Comparison of ENCODE assay signal across 10 cellular contexts in the genomic region with DNA sequence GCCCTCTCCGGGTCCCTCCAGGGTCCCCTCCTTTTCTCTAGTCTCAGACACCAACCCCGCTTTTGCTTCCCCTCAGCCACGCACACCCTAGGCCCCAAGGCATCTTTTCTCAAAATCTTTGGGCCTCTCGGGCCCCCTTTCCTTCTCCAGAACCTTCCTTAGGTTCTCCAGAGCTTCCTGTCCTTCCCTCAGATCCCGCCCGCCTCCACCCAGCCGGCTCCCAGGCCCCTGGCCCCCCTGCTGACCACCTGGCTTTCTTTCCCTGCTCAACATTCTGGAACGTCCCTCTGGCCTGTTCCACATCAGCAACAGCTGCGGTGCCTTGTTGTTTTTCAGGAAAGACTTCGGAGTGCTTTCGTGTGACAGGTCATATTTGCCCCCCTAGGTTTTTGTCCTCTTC. TPM values are rescaled to one million over a fixed set of nuclear protein-coding genes. Genes with fewer than 3 reads are reported as not detected.
A peak's percentile ranks its signal among the peaks of the same experiment; 100 is the strongest.
DNase-seq lines count a peak whose midpoint lies in the region; ATAC-seq, FAIRE-seq and TF ChIP-seq lines count a peak whose summit lies in the region.
"Had no signal": no experiment of that assay in that cellular context is flagged by ENCODE, and none has a peak within 500 bp of the region (broad histone marks: within the 10 kb centered on the region; RNA-seq: fewer than 3 reads in every experiment).

No MANE protein-coding gene starts in this region.

- in situ Hi-C loops in GM12878 (cut with MboI): loop anchor here (5.0 kb wide), 1 partner anchor 50 kb away; no protein-coding TSS in a partner anchor
- in situ Hi-C loops in HepG2 (cut with HindIII; ENCODE audit: extremely low pct_ligation_motif_present, low pct_unique_long_range_greater_than_20kb): no loop called here

- H3K36me3 ChIP-seq in GM12878 (ENCODE audit: control insufficient read depth in 2 of 2, insufficient read depth in 2 of 2, low read length in 1 of 2) (peaks cover 2 to 8% of the 10 kb centered on the region in 2 experiments; a peak in 3 of 4 replicates), HepG2 (replicated peaks in 1 of 2; ENCODE audit: control insufficient read depth in 1 of 2, insufficient read depth in 2 of 2, low read length in 2 of 2) (peaks cover 3 to 5% of the 10 kb centered on the region in 2 experiments; a peak in 3 of 5 replicates), tibial artery (peaks cover 7 to 23% (median 9%) of the 10 kb centered on the region in 3 donors)

- RAD21 ChIA-PET in GM12878 (lab: Charles Lee; ENCODE audit: unreplicated experiment): interaction anchor here (1.7 to 2.1 kb wide), 3 partner anchors 11 to 38 kb away, joined by 3 to 13 read pairs (median 8); no protein-coding TSS in a partner anchor

- H3K4me1 ChIP-seq in GM12878 (ENCODE audit: control insufficient read depth, insufficient read depth, low read length) (peaks cover 22% of the 10 kb centered on the region), HepG2 (ENCODE audit: insufficient read depth, low read length) (peaks cover 81% of the 10 kb centered on the region), tibial artery (peaks cover 0 to 40% (median 29%) of the 10 kb centered on the region in 4 donors)

- FAIRE-seq in GM12878 (lab: Jason Lieb, UNC): no peak
- FAIRE-seq in HepG2 (lab: Jason Lieb, UNC): no peak
- FAIRE-seq in GM12892 (lab: Jason Lieb, UNC): no peak
- FAIRE-seq: islet of Langerhans had no signal

- H3K4me2 ChIP-seq in GM12878 (ENCODE audit: control insufficient read depth, insufficient read depth) (peak overlapping the region; percentile 99), HepG2 (ENCODE audit: low read depth, low read length) (peak overlapping the region; percentile 85)

- H3K27ac Mint-ChIP-seq in activated CD4-positive, alpha-beta T cell treated with anti-CD3 and anti-CD28 coated beads, Interleukin-2, amount 10 ng/mL, durations not matched to agents 24 days and 14 days: peak overlapping the region; percentile 90

- H3K27me3 ChIP-seq in GM12878 (replicated peaks in 1 of 2; ENCODE audit: control insufficient read depth in 2 of 2, insufficient read depth in 2 of 2, low read length in 1 of 2): no peaks in the 10 kb centered on the region
- no peaks in the 10 kb centered on the region; a peak in 1 of 5 replicates for H3K27me3 ChIP-seq in HepG2 (ENCODE audit: control insufficient read depth in 1 of 2, insufficient read depth in 2 of 2, low read length in 2 of 2)
- H3K27me3 ChIP-seq in tibial artery: no peaks in the 10 kb centered on the region

- no peaks in the 10 kb centered on the region for H3K9me3 Mint-ChIP-seq in activated CD4-positive, alpha-beta T cell treated with anti-CD3 and anti-CD28 coated beads, Interleukin-2, amount 10 ng/mL, durations not matched to agents 24 days and 14 days

- no peaks in the 10 kb centered on the region for H3K27me3 Mint-ChIP-seq in activated CD4-positive, alpha-beta T cell treated with anti-CD3 and anti-CD28 coated beads, Interleukin-2, amount 10 ng/mL, durations not matched to agents 24 days and 14 days

- H3K27ac ChIP-seq in GM12878 (ENCODE audit: control insufficient read depth, insufficient read depth) (peak overlapping the region; percentile 59), HepG2 (ENCODE audit: extremely low read length, insufficient read depth, low read length) (no peak overlapping the region), tibial artery (peak overlapping the region; percentile 74 to 80)

- peak overlapping the region; percentile 86 for H3K4me3 ChIP-seq in GM12878
- H3K4me3 ChIP-seq in HepG2 (replicated peaks in 1 of 3; ENCODE audit: insufficient read depth in 1 of 3, low read depth in 2 of 3, low read length in 3 of 3): peak overlapping the region; percentile 77 to 83 (median 79)
- peak overlapping the region; percentile 83 to 93 for H3K4me3 ChIP-seq in tibial artery

- H4K20me1 ChIP-seq in GM12878 (ENCODE audit: control insufficient read depth, insufficient read depth) (no peaks in the 10 kb centered on the region), HepG2 (ENCODE audit: insufficient read depth, low read length) (peaks cover 4% of the 10 kb centered on the region; the same call in 1 of the 2 replicates)

- H2AFZ ChIP-seq in GM12878 (ENCODE audit: control insufficient read depth, low read depth, low read length): no peak overlapping the region
- no peak overlapping the region for H2AFZ ChIP-seq in HepG2 (ENCODE audit: low read length)

- SMC1A ChIA-PET in GM12878 (lab: Charles Lee; ENCODE audit: uncharacterized antibody, unreplicated experiment): interaction anchor here (0.9 to 3.9 kb wide), 5 partner anchors 11 to 63 kb away, joined by 3 to 35 read pairs (median 15); partner anchors contain the start of gene GPN2

- BruUV-seq in GM12878 (replicated peaks; lab: Mats Ljungman, UMichigan) (no TSS peak), HepG2 (replicated peaks; lab: Mats Ljungman, UMichigan) (no TSS peak)

- ATAC-seq in GM12878 (no peak; the same call in 2 of the 3 replicates), HepG2 (no peak)

- H3K9ac ChIP-seq in GM12878 (ENCODE audit: control insufficient read depth, insufficient read depth, low read length): peak overlapping the region; percentile 82
- peak overlapping the region; percentile 70; the same call in 1 of the 2 replicates for H3K9ac ChIP-seq in HepG2 (ENCODE audit: insufficient read depth, low read depth, low read length)

- TF ChIP-seq EP300 in GM12878 (IDR thresholded peaks at IDR 0.05; ENCODE audit: borderline replicate concordance in 1 of 2, control insufficient read depth in 1 of 2, low read depth in 2 of 2, low read length in 2 of 2) (no peak), HepG2 (IDR thresholded peaks at IDR 0.05; ENCODE audit: low read depth in 2 of 2, low read length in 2 of 2) (no peak), HepG2 (CRISPR knock-in tag; IDR thresholded peaks at IDR 0.05; ENCODE audit: borderline replicate concordance) (no peak)

- CTCF ChIA-PET in GM12878 (lab: Yijun Ruan, JAX): interaction anchor here (0.6 to 7.3 kb wide), 10 partner anchors 11 to 289 kb away, joined by 3 to 117 read pairs (median 4); no protein-coding TSS in a partner anchor
- CTCF ChIA-PET in HepG2 (lab: Yijun Ruan, JAX; ENCODE audit: low intra/inter-chr PET ratio, low total read pairs): no interaction called here

- DNase-seq in activated CD4-positive, alpha-beta T cell treated with anti-CD3 and anti-CD28 coated beads, Interleukin-2, amount 10 ng/mL, durations not matched to agents 24 days and 14 days: no peak
- DNase-seq in activated CD4-positive, alpha-beta T cell treated with anti-CD3 and anti-CD28 coated beads, Interleukin-2, amount 50 U/mL, for 4 hours: no peak
- DNase-seq in GM12878 (ENCODE audit: low read depth, low spot score) (no peak), HepG2 (ENCODE audit: low spot score) (no peak), tibial artery (no peak), GM12892 (ENCODE audit: insufficient read length) (no peak), inferior parietal cortex (ENCODE audit: extremely low spot score) (no peak), NOMO-1 treated with dmso at 0.1 percent for 144 hours (lab: John Stamatoyannopoulos, UW; ENCODE audit: unreplicated experiment) (no peak)
- DNase-seq: NCI-H187 had no signal

- TF ChIP-seq POLR2A in GM12878 (IDR thresholded peaks at IDR 0.05; ENCODE audit: low read depth, low read length) (no peak), HepG2 (IDR thresholded peaks at IDR 0.05; ENCODE audit: insufficient read depth in 1 of 2, low read depth in 2 of 2, low read length in 2 of 2) (no peak), GM12892 (IDR thresholded peaks at IDR 0.05; ENCODE audit: low read depth, low read length) (no peak)

- H3K79me2 ChIP-seq in GM12878 (ENCODE audit: control insufficient read depth, insufficient read depth, low read length) (peaks cover 60% of the 10 kb centered on the region), HepG2 (ENCODE audit: insufficient read depth, low read length) (peaks cover 23% of the 10 kb centered on the region)

- peaks cover 56% of the 10 kb centered on the region for H3K4me1 Mint-ChIP-seq in activated CD4-positive, alpha-beta T cell treated with anti-CD3 and anti-CD28 coated beads, Interleukin-2, amount 10 ng/mL, durations not matched to agents 24 days and 14 days

- TF ChIP-seq RAD21 in GM12878 (IDR thresholded peaks at IDR 0.05; ENCODE audit: insufficient read depth, low read depth, low read length): no peak
- no peak for TF ChIP-seq RAD21 in HepG2 (CRISPR knock-in tag; IDR thresholded peaks at IDR 0.05)

- intact Hi-C loops in activated CD4-positive, alpha-beta T cell treated with anti-CD3 and anti-CD28 coated beads, Interleukin-2, amount 10 ng/mL, durations not matched to agents 24 days and 14 days (cut with micrococcal nuclease): loop anchor here (1.0 to 2.0 kb wide), 2 partner anchors 37 to 38 kb away; no protein-coding TSS in a partner anchor
- intact Hi-C loops in GM12878 (cut with micrococcal nuclease; ENCODE audit: unreplicated experiment) (loop anchor here (5.0 kb wide), 1 partner anchor 40 kb away; no protein-coding TSS in a partner anchor), HepG2 (cut with micrococcal nuclease; ENCODE audit: unreplicated experiment) (no loop called here), tibial artery (cut with DNase I; ENCODE audit: low total_unique reads) (no loop called here)

- TF ChIP-seq CTCF in GM12878 (IDR thresholded peaks at IDR 0.05 in 2 of 3, conservative IDR thresholded peaks at IDR 0.05 in 1 of 3; ENCODE audit: control insufficient read depth in 2 of 3, extremely low read depth in 1 of 3, insufficient read depth in 1 of 3, low read depth in 3 of 3, low read length in 3 of 3) (no peak), HepG2 (CRISPR knock-in tag; IDR thresholded peaks at IDR 0.05) (no peak), tibial artery (IDR thresholded peaks at IDR 0.05) (no peak)

- 16% methylated on average over 8 of the region's 11 CpGs for WGBS in GM12878 (ENCODE audit: insufficient coverage, insufficient replicate concordance, low lambda C conversion rate, missing lambda C conversion rate)
- 82% methylated on average over 11 of the region's 11 CpGs for WGBS in HepG2 (ENCODE audit: low lambda C conversion rate)

- H3K4me3 Mint-ChIP-seq in activated CD4-positive, alpha-beta T cell treated with anti-CD3 and anti-CD28 coated beads, Interleukin-2, amount 10 ng/mL, durations not matched to agents 24 days and 14 days: peak overlapping the region; percentile 94

- no peaks in the 10 kb centered on the region for H3K9me3 ChIP-seq in GM12878 (replicated peaks; ENCODE audit: control insufficient read depth, insufficient read depth, low read length)
- H3K9me3 ChIP-seq in HepG2 (ENCODE audit: low read length): no peaks in the 10 kb centered on the region
- no peaks in the 10 kb centered on the region for H3K9me3 ChIP-seq in tibial artery

- POLR2A ChIA-PET in GM12878 (lab: Charles Lee): interaction anchor here (0.6 to 7.6 kb wide), 3 partner anchors 11 to 120 kb away, joined by 4 to 56 read pairs (median 16); no protein-coding TSS in a partner anchor
- POLR2A ChIA-PET in HepG2 (lab: Yijun Ruan, JAX): interaction anchor here (1.3 kb wide), 1 partner anchor 37 kb away, joined by 4 read pairs; no protein-coding TSS in a partner anchor

- peaks cover 41% of the 10 kb centered on the region for H3K36me3 Mint-ChIP-seq in activated CD4-positive, alpha-beta T cell treated with anti-CD3 and anti-CD28 coated beads, Interleukin-2, amount 10 ng/mL, durations not matched to agents 24 days and 14 days (ENCODE audit: low read depth)

RNA-seq across cellular contexts. Expression of gene ZDHHC18, which starts 1.2 kb away (rescaled TPM):
- 75.9 and 77.3 TPM in 2 replicates for total RNA-seq in activated CD4-positive, alpha-beta T cell treated with anti-CD3 and anti-CD28 coated beads, Interleukin-2, amount 10 ng/mL, durations not matched to agents 24 days and 14 days
- 51.2 and 54.8 TPM in 2 replicates for total RNA-seq in GM12878 (2013; cell fraction: nucleolus; rRNA removed)
- total RNA-seq in GM12878 (2014; rRNA removed): 22.0 and 25.0 TPM in 2 replicates
- total RNA-seq in GM12878 (2014; rRNA removed; fragmentation: Illumina TruSeq; extraction: Trizol): 17.3 and 17.6 TPM in 2 replicates
- total RNA-seq in GM12878 (2021): 34.4 and 35.9 TPM in 2 replicates
- 7.9 TPM for polyA plus RNA-seq in GM12878 (2011; ENCODE audit: low read depth)
- 41.8 and 81.2 TPM in 2 replicates for polyA plus RNA-seq in GM12878 (2011; rRNA removed)
- polyA plus RNA-seq in GM12878 (2011; cell fraction: cytosol; rRNA removed): 113 and 114 TPM in 2 replicates
- 122 and 163 TPM in 2 replicates for polyA plus RNA-seq in GM12878 (2011; cell fraction: nucleus; rRNA removed)
- 30.3 and 34.7 TPM in 2 replicates for polyA plus RNA-seq in GM12878 (2012)
- 31.7 and 39.1 TPM in 2 replicates for polyA plus RNA-seq in GM12878 (2014; fragmentation: Illumina TruSeq; extraction: Trizol)
- 1 to 10 TPM in 1 of 2 experiments, under 1 TPM in 1; 0.40 to 1.2 TPM for polyA plus RNA-seq in GM12878 (2014; fragmentation: Nextera tagmentation; extraction: Ambion mirVana)
- polyA plus RNA-seq in GM12878 (2014; rRNA removed): 40.7 and 42.7 TPM in 2 replicates
- 1 to 10 TPM; 1.3 to 2.0 TPM for polyA plus RNA-seq in GM12878 (2016; fragmentation: Nextera tagmentation; extraction: Ambion mirVana)
- polyA minus RNA-seq in GM12878 (2011; rRNA and poly(A)+ RNA removed): 65.5 and 92.0 TPM in 2 replicates
- polyA minus RNA-seq in GM12878 (2011; cell fraction: cytosol; rRNA and poly(A)+ RNA removed): 22.5 and 32.2 TPM in 2 replicates
- 14.6 and 18.0 TPM in 2 replicates for polyA minus RNA-seq in GM12878 (2011; cell fraction: nucleus; rRNA and poly(A)+ RNA removed)
- 9.0 and 13.2 TPM in 2 replicates for total RNA-seq in HepG2 (2016; rRNA removed; fragmentation: Illumina TruSeq; extraction: Trizol)
- total RNA-seq in HepG2 (2016; cell fraction: cytosol; rRNA removed; fragmentation: Illumina TruSeq; extraction: Trizol; ENCODE audit: low read depth): 6.6 and 7.7 TPM in 2 replicates
- 7.9 and 11.9 TPM in 2 replicates for total RNA-seq in HepG2 (2016; cell fraction: insoluble cytoplasmic fraction; rRNA removed; fragmentation: Illumina TruSeq; extraction: Trizol)
- total RNA-seq in HepG2 (2016; cell fraction: membrane; rRNA removed; fragmentation: Illumina TruSeq; extraction: Trizol): 21.8 and 26.5 TPM in 2 replicates
- total RNA-seq in HepG2 (2016; cell fraction: nucleus; rRNA removed; fragmentation: Illumina TruSeq; extraction: Trizol): 9.5 and 10.6 TPM in 2 replicates
- polyA plus RNA-seq in HepG2 (2011; rRNA removed): 35.3 and 40.6 TPM in 2 replicates
- 29.0 and 30.0 TPM in 2 replicates for polyA plus RNA-seq in HepG2 (2011; cell fraction: cytosol; rRNA removed)
- polyA plus RNA-seq in HepG2 (2011; cell fraction: nucleus; rRNA removed): 32.6 and 39.8 TPM in 2 replicates
- 12.9 and 16.3 TPM in 2 replicates for polyA plus RNA-seq in HepG2 (2012)
- polyA plus RNA-seq in HepG2 (2016; cell fraction: cytosol; fragmentation: Illumina TruSeq; extraction: Trizol; ENCODE audit: low read depth): 13.9 and 14.2 TPM in 2 replicates
- polyA plus RNA-seq in HepG2 (2016; cell fraction: insoluble cytoplasmic fraction; fragmentation: Illumina TruSeq; extraction: Trizol; ENCODE audit: low read depth): 13.2 and 16.6 TPM in 2 replicates
- polyA plus RNA-seq in HepG2 (2016; cell fraction: membrane; fragmentation: Illumina TruSeq; extraction: Trizol; ENCODE audit: low read depth): 30.8 and 32.0 TPM in 2 replicates
- 19.3 and 23.8 TPM in 2 replicates for polyA plus RNA-seq in HepG2 (2016; cell fraction: nucleus; fragmentation: Illumina TruSeq; extraction: Trizol; ENCODE audit: insufficient read depth, low read depth)
- polyA minus RNA-seq in HepG2 (2011; rRNA and poly(A)+ RNA removed; ENCODE audit: low replicate concordance): 33.5 and 53.0 TPM in 2 replicates
- 11.3 and 14.6 TPM in 2 replicates for polyA minus RNA-seq in HepG2 (2011; cell fraction: cytosol; rRNA and poly(A)+ RNA removed)
- 8.4 and 8.7 TPM in 2 replicates for polyA minus RNA-seq in HepG2 (2011; cell fraction: nucleus; rRNA and poly(A)+ RNA removed)
- 22.0 TPM for polyA plus RNA-seq in GM12892 (2012; ENCODE audit: missing spikeins)

RNA-seq across cellular contexts. Expression of gene SFN, which starts 35.3 kb away (rescaled TPM):
- total RNA-seq in activated CD4-positive, alpha-beta T cell treated with anti-CD3 and anti-CD28 coated beads, Interleukin-2, amount 10 ng/mL, durations not matched to agents 24 days and 14 days: 0.24 and 0.47 TPM in 2 replicates
- total RNA-seq in GM12878 (2013; cell fraction: nucleolus; rRNA removed): 0.64 and 1.1 TPM in 2 replicates
- total RNA-seq in GM12878 (2014; rRNA removed) (2.0 and 2.7 TPM in 2 replicates), GM12878 (2014; rRNA removed; fragmentation: Illumina TruSeq; extraction: Trizol) (1.7 and 2.1 TPM in 2 replicates), GM12878 (2021) (2.9 and 4.1 TPM in 2 replicates), HepG2 (2016; rRNA removed; fragmentation: Illumina TruSeq; extraction: Trizol) (5.6 and 6.8 TPM in 2 replicates)
- polyA plus RNA-seq in GM12878 (2011; ENCODE audit: low read depth): 0.71 TPM
- polyA plus RNA-seq in GM12878 (2011; rRNA removed) (0.06 and 0.19 TPM in 2 replicates), GM12878 (2014; fragmentation: Illumina TruSeq; extraction: Trizol) (0.14 and 1.2 TPM in 2 replicates), GM12878 (2014; fragmentation: Nextera tagmentation; extraction: Ambion mirVana) (under 1 TPM; 0.27 to 0.33 TPM), GM12878 (2014; rRNA removed) (2.7 and 3.2 TPM in 2 replicates), GM12878 (2016; fragmentation: Nextera tagmentation; extraction: Ambion mirVana) (under 1 TPM; 0.63 to 0.82 TPM), HepG2 (2011; rRNA removed) (4.0 and 4.3 TPM in 2 replicates)
- polyA plus RNA-seq in GM12878 (2011; cell fraction: cytosol; rRNA removed): 0.10 and 0.13 TPM in 2 replicates
- polyA plus RNA-seq in GM12878 (2011; cell fraction: nucleus; rRNA removed): 0.24 and 0.48 TPM in 2 replicates
- 3.6 and 3.8 TPM in 2 replicates for polyA plus RNA-seq in GM12878 (2012)
- polyA minus RNA-seq in GM12878 (2011; rRNA and poly(A)+ RNA removed): 0.26 TPM in 1 of 2 replicates, not detected in the other
- 3.7 and 4.8 TPM in 2 replicates for polyA minus RNA-seq in GM12878 (2011; cell fraction: cytosol; rRNA and poly(A)+ RNA removed)
- 0.85 and 1.3 TPM in 2 replicates for polyA minus RNA-seq in GM12878 (2011; cell fraction: nucleus; rRNA and poly(A)+ RNA removed)
- total RNA-seq in HepG2 (2016; cell fraction: cytosol; rRNA removed; fragmentation: Illumina TruSeq; extraction: Trizol; ENCODE audit: low read depth): 1.2 and 1.3 TPM in 2 replicates
- total RNA-seq in HepG2 (2016; cell fraction: insoluble cytoplasmic fraction; rRNA removed; fragmentation: Illumina TruSeq; extraction: Trizol): 6.1 and 6.5 TPM in 2 replicates
- 2.4 and 2.5 TPM in 2 replicates for total RNA-seq in HepG2 (2016; cell fraction: membrane; rRNA removed; fragmentation: Illumina TruSeq; extraction: Trizol)
- 2.2 and 3.0 TPM in 2 replicates for total RNA-seq in HepG2 (2016; cell fraction: nucleus; rRNA removed; fragmentation: Illumina TruSeq; extraction: Trizol)
- 2.8 and 3.9 TPM in 2 replicates for polyA plus RNA-seq in HepG2 (2011; cell fraction: cytosol; rRNA removed)
- polyA plus RNA-seq in HepG2 (2011; cell fraction: nucleus; rRNA removed): 1.8 and 2.5 TPM in 2 replicates
- 4.0 and 4.4 TPM in 2 replicates for polyA plus RNA-seq in HepG2 (2012)
- 1.4 and 1.6 TPM in 2 replicates for polyA plus RNA-seq in HepG2 (2016; cell fraction: cytosol; fragmentation: Illumina TruSeq; extraction: Trizol; ENCODE audit: low read depth)
- 9.2 and 11.4 TPM in 2 replicates for polyA plus RNA-seq in HepG2 (2016; cell fraction: insoluble cytoplasmic fraction; fragmentation: Illumina TruSeq; extraction: Trizol; ENCODE audit: low read depth)
- polyA plus RNA-seq in HepG2 (2016; cell fraction: membrane; fragmentation: Illumina TruSeq; extraction: Trizol; ENCODE audit: low read depth): 2.1 and 2.5 TPM in 2 replicates
- polyA plus RNA-seq in HepG2 (2016; cell fraction: nucleus; fragmentation: Illumina TruSeq; extraction: Trizol; ENCODE audit: insufficient read depth, low read depth): 4.6 and 6.2 TPM in 2 replicates
- polyA minus RNA-seq in HepG2 (2011; rRNA and poly(A)+ RNA removed; ENCODE audit: low replicate concordance): 2.2 and 119 TPM in 2 replicates
- polyA minus RNA-seq in HepG2 (2011; cell fraction: cytosol; rRNA and poly(A)+ RNA removed): 3.0 and 4.8 TPM in 2 replicates
- polyA minus RNA-seq in HepG2 (2011; cell fraction: nucleus; rRNA and poly(A)+ RNA removed): 0.37 and 1.7 TPM in 2 replicates
- 5.0 TPM for polyA plus RNA-seq in GM12892 (2012; ENCODE audit: missing spikeins)

RNA-seq across cellular contexts. Expression of gene PIGV, which starts 39.9 kb away (rescaled TPM):
- 15.2 and 16.0 TPM in 2 replicates for total RNA-seq in activated CD4-positive, alpha-beta T cell treated with anti-CD3 and anti-CD28 coated beads, Interleukin-2, amount 10 ng/mL, durations not matched to agents 24 days and 14 days
- total RNA-seq in GM12878 (2013; cell fraction: nucleolus; rRNA removed): 25.1 and 27.4 TPM in 2 replicates
- total RNA-seq in GM12878 (2014; rRNA removed) (13.5 and 15.4 TPM in 2 replicates), GM12878 (2014; rRNA removed; fragmentation: Illumina TruSeq; extraction: Trizol) (10.9 and 11.1 TPM in 2 replicates), GM12878 (2021) (10.4 and 10.7 TPM in 2 replicates), HepG2 (2016; rRNA removed; fragmentation: Illumina TruSeq; extraction: Trizol) (7.9 and 13.5 TPM in 2 replicates)
- polyA plus RNA-seq in GM12878 (2011; ENCODE audit: low read depth): 8.8 TPM
- polyA plus RNA-seq in GM12878 (2011; rRNA removed) (11.0 and 17.3 TPM in 2 replicates), GM12878 (2014; fragmentation: Illumina TruSeq; extraction: Trizol) (10.4 and 11.2 TPM in 2 replicates), GM12878 (2014; fragmentation: Nextera tagmentation; extraction: Ambion mirVana) (10 to 100 TPM in 1 of 2 experiments, 1 to 10 TPM in 1; 8.8 to 12.8 TPM), GM12878 (2014; rRNA removed) (8.0 and 9.8 TPM in 2 replicates), GM12878 (2016; fragmentation: Nextera tagmentation; extraction: Ambion mirVana) (10 to 100 TPM; 15.8 to 18.1 TPM), HepG2 (2011; rRNA removed) (22.7 and 26.0 TPM in 2 replicates)
- polyA plus RNA-seq in GM12878 (2011; cell fraction: cytosol; rRNA removed): 18.7 and 19.3 TPM in 2 replicates
- 14.3 and 16.5 TPM in 2 replicates for polyA plus RNA-seq in GM12878 (2011; cell fraction: nucleus; rRNA removed)
- polyA plus RNA-seq in GM12878 (2012): 12.6 and 14.0 TPM in 2 replicates
- polyA minus RNA-seq in GM12878 (2011; rRNA and poly(A)+ RNA removed): 17.5 and 26.6 TPM in 2 replicates
- 4.3 and 5.8 TPM in 2 replicates for polyA minus RNA-seq in GM12878 (2011; cell fraction: cytosol; rRNA and poly(A)+ RNA removed)
- polyA minus RNA-seq in GM12878 (2011; cell fraction: nucleus; rRNA and poly(A)+ RNA removed): 11.5 and 19.5 TPM in 2 replicates
- 4.3 and 4.8 TPM in 2 replicates for total RNA-seq in HepG2 (2016; cell fraction: cytosol; rRNA removed; fragmentation: Illumina TruSeq; extraction: Trizol; ENCODE audit: low read depth)
- total RNA-seq in HepG2 (2016; cell fraction: insoluble cytoplasmic fraction; rRNA removed; fragmentation: Illumina TruSeq; extraction: Trizol): 8.9 and 14.1 TPM in 2 replicates
- total RNA-seq in HepG2 (2016; cell fraction: membrane; rRNA removed; fragmentation: Illumina TruSeq; extraction: Trizol): 9.7 and 9.9 TPM in 2 replicates
- total RNA-seq in HepG2 (2016; cell fraction: nucleus; rRNA removed; fragmentation: Illumina TruSeq; extraction: Trizol): 14.6 and 15.0 TPM in 2 replicates
- polyA plus RNA-seq in HepG2 (2011; cell fraction: cytosol; rRNA removed): 21.0 and 27.5 TPM in 2 replicates
- polyA plus RNA-seq in HepG2 (2011; cell fraction: nucleus; rRNA removed): 14.3 and 18.5 TPM in 2 replicates
- polyA plus RNA-seq in HepG2 (2012): 13.6 and 14.8 TPM in 2 replicates
- polyA plus RNA-seq in HepG2 (2016; cell fraction: cytosol; fragmentation: Illumina TruSeq; extraction: Trizol; ENCODE audit: low read depth): 2.9 and 4.4 TPM in 2 replicates
- polyA plus RNA-seq in HepG2 (2016; cell fraction: insoluble cytoplasmic fraction; fragmentation: Illumina TruSeq; extraction: Trizol; ENCODE audit: low read depth): 6.7 and 7.2 TPM in 2 replicates
- 5.3 and 7.0 TPM in 2 replicates for polyA plus RNA-seq in HepG2 (2016; cell fraction: membrane; fragmentation: Illumina TruSeq; extraction: Trizol; ENCODE audit: low read depth)
- polyA plus RNA-seq in HepG2 (2016; cell fraction: nucleus; fragmentation: Illumina TruSeq; extraction: Trizol; ENCODE audit: insufficient read depth, low read depth): 16.2 and 17.4 TPM in 2 replicates
- 41.6 and 80.7 TPM in 2 replicates for polyA minus RNA-seq in HepG2 (2011; rRNA and poly(A)+ RNA removed; ENCODE audit: low replicate concordance)
- 15.5 and 15.7 TPM in 2 replicates for polyA minus RNA-seq in HepG2 (2011; cell fraction: cytosol; rRNA and poly(A)+ RNA removed)
- 11.7 and 14.5 TPM in 2 replicates for polyA minus RNA-seq in HepG2 (2011; cell fraction: nucleus; rRNA and poly(A)+ RNA removed)
- polyA plus RNA-seq in GM12892 (2012; ENCODE audit: missing spikeins): 12.9 TPM

Comparison
In these comparisons a context has a peak if more than half of its experiments do, and no peak if none do; other contexts are left out.
1. intact Hi-C loops: an anchor here in activated CD4-positive, alpha-beta T cell treated with anti-CD3 and anti-CD28 coated beads, Interleukin-2, amount 10 ng/mL, durations not matched to agents 24 days and 14 days (1.0 to 2.0 kb wide) and GM12878 (5.0 kb wide); none called in HepG2 and tibial artery.